ENCODE assay signal across 9 cellular contexts in the genomic region with DNA sequence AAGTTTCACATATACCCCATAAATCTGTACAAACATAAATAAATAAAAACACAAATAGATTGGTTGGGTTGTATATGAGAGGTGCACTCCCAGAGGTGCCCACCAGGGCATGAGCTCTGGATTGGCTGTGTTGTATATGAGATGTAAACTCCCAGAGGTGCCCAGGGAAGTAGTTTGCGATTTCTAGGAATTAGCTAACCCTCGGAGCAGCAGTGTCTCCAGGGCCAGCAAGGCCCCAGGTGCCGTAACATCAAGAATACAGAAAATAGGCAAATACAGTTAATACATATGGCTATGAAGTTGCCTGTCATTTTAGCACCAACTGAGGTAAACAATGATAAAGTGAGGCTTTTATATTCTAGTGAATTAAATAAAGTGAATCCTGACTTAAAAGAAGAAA. TPM values are rescaled to one million over a fixed set of nuclear protein-coding genes. Genes with fewer than 3 reads are reported as not detected.
DNase-seq lines count a peak whose midpoint lies in the region; ATAC-seq, FAIRE-seq and TF ChIP-seq lines count a peak whose summit lies in the region.
"Had no signal": no experiment of that assay in that cellular context is flagged by ENCODE, and none has a peak within 500 bp of the region (broad histone marks: within the 10 kb centered on the region; RNA-seq: fewer than 3 reads in every experiment).

No MANE protein-coding gene starts in this region.

- H3K27me3 ChIP-seq in GM06990 (replicated peaks; ENCODE audit: control insufficient read depth, insufficient read depth, low read length) (no peaks in the 10 kb centered on the region), Panc1 (ENCODE audit: control insufficient read depth, insufficient read depth, low read length) (peaks cover 5% of the 10 kb centered on the region; the same call in 1 of the 2 replicates)

- H3K4me2 ChIP-seq in A549, result no peak overlapping the region

- no peaks in the 10 kb centered on the region for H3K36me3 ChIP-seq in GM06990 (ENCODE audit: control insufficient read depth, insufficient read depth, low read length)
- H3K36me3 ChIP-seq in Panc1 (ENCODE audit: control insufficient read depth, insufficient read depth, low read length), result no peaks in the 10 kb centered on the region
- H3K36me3 ChIP-seq: HAP-1 had no signal

- peaks cover 27% of the 10 kb centered on the region for H3K4me1 ChIP-seq in A549
- no peaks in the 10 kb centered on the region for H3K4me1 ChIP-seq in Panc1 (ENCODE audit: control insufficient read depth, insufficient read depth, low read length)
- H3K4me1 ChIP-seq: HAP-1 had no signal

- H3K27ac ChIP-seq in A549 (no peak overlapping the region), Panc1 (ENCODE audit: low read length) (no peak overlapping the region)

- 30% methylated on average over 3 of the region's 3 CpGs for WGBS in A549 (ENCODE audit: missing lambda C conversion rate)

- CTCF ChIA-PET in A549 (lab: Yijun Ruan, JAX), result interaction anchor here (0.6 to 1.9 kb wide), 6 partner anchors 9 to 931 kb away, joined by 3 to 7 read pairs (median 4); a partner anchor contains a TSS
- CTCF ChIA-PET in Panc1 (lab: Charles Lee), result interaction anchor here (1.6 kb wide), 1 partner anchor 8 kb away, joined by 5 read pairs; no protein-coding TSS in a partner anchor

- H3K9me3 ChIP-seq in A549 (no peaks in the 10 kb centered on the region), Panc1 (ENCODE audit: control insufficient read depth, insufficient read depth, low read depth, low read length) (no peaks in the 10 kb centered on the region)
- H3K9me3 ChIP-seq: HAP-1 had no signal

- TF ChIP-seq RAD21 in A549 (conservative IDR thresholded peaks at IDR 0.05 in 1 of 2, IDR thresholded peaks at IDR 0.05 in 1 of 2), result no peak

- TF ChIP-seq CTCF in A549 (IDR thresholded peaks at IDR 0.05) (no peak), GM06990 (IDR thresholded peaks at IDR 0.05; ENCODE audit: insufficient read depth, low read length, poor library complexity, severe bottlenecking) (peak; percentile 61), Panc1 (IDR thresholded peaks at IDR 0.05) (peak; percentile 69), foreskin fibroblast (IDR thresholded peaks at IDR 0.05; ENCODE audit: low read depth, low read length) (peak; percentile 39)

- DNase-seq in A549 (ENCODE audit: low read depth in 1 of 2, low spot score in 1 of 2) (peak; percentile 36 to 49), GM06990 (ENCODE audit: extremely low read depth, insufficient read length) (no peak), Panc1 (ENCODE audit: low read depth, low spot score) (no peak), foreskin fibroblast (peak in 1 of 2 donors; percentile 44), GM19239 (ENCODE audit: insufficient read length, low spot score) (no peak), frontal cortex (ENCODE audit: low spot score in 2 of 2) (no peak), Ammon's horn (ENCODE audit: low spot score) (no peak)

- in situ Hi-C loops in Panc1 (cut with HindIII; ENCODE audit: low pct_unique_long_range_greater_than_20kb, low sequenced_read_pairs), result no loop called here

- TF ChIP-seq POLR2A in A549 (IDR thresholded peaks at IDR 0.05; ENCODE audit: low read length), result no peak

- no TSS peak for BruUV-seq in Panc1 (replicated peaks; lab: Mats Ljungman, UMichigan)

- H3K4me3 ChIP-seq in A549 (no peak overlapping the region), GM06990 (replicated peaks; ENCODE audit: low read depth, low read length) (no peak overlapping the region), Panc1 (ENCODE audit: low read depth in 2 of 2, low read length in 2 of 2) (no peak overlapping the region), foreskin fibroblast (ENCODE audit: low read depth in 1 of 2, low read length in 2 of 2) (no peak overlapping the region)
- H3K4me3 ChIP-seq: HAP-1 had no signal

- intact Hi-C loops in Panc1 (cut with micrococcal nuclease; ENCODE audit: unreplicated experiment), result loop anchor here (10.0 kb wide), 1 partner anchor 84 kb away; a partner anchor contains a TSS

- POLR2A ChIA-PET in A549 (lab: Yijun Ruan, JAX) (interaction anchor here (1.0 kb wide), 1 partner anchor 14 kb away, joined by 4 read pairs; a partner anchor contains a TSS), Panc1 (lab: Charles Lee) (interaction anchor here (0.6 kb wide), 2 partner anchors 93 to 163 kb away, joined by 3 read pairs; no protein-coding TSS in a partner anchor)

- FAIRE-seq in A549 (lab: Jason Lieb, UNC), result no peak
- no peak for FAIRE-seq in GM19239 (lab: Jason Lieb, UNC)
- no peak for FAIRE-seq in frontal cortex (lab: Jason Lieb, UNC)

- ATAC-seq in A549 (peak; percentile 89 to 92), Panc1 (peak; percentile 89), GM19395 (IDR thresholded peaks at IDR 0.05; ENCODE audit: unreplicated experiment) (no peak)

- TF ChIP-seq EP300 in A549 (IDR thresholded peaks at IDR 0.05), result no peak

TF ChIP-seq in A549, 52 proteins besides CTCF, POLR2A, EP300 and RAD21:
- TF ChIP-seq RARB (CRISPR knock-in tag; IDR thresholded peaks at IDR 0.05), result no peak
- no peak for TF ChIP-seq GATA3 (IDR thresholded peaks at IDR 0.05; ENCODE audit: borderline replicate concordance)
- no peak for TF ChIP-seq MYC (IDR thresholded peaks at IDR 0.05; ENCODE audit: borderline replicate concordance, low read length)
- TF ChIP-seq, protein P1, sequence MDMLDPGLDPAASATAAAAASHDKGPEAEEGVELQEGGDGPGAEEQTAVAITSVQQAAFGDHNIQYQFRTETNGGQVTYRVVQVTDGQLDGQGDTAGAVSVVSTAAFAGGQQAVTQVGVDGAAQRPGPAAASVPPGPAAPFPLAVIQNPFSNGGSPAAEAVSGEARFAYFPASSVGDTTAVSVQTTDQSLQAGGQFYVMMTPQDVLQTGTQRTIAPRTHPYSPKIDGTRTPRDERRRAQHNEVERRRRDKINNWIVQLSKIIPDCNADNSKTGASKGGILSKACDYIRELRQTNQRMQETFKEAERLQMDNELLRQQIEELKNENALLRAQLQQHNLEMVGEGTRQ (IDR thresholded peaks at IDR 0.05), result no peak
- no peak for TF ChIP-seq HOXA7 (CRISPR knock-in tag; IDR thresholded peaks at IDR 0.05)
- no peak for TF ChIP-seq RFX5 (IDR thresholded peaks at IDR 0.05)
- TF ChIP-seq ZFP36 (IDR thresholded peaks at IDR 0.05; ENCODE audit: borderline replicate concordance, partially characterized antibody), result no peak
- no peak for TF ChIP-seq FOSB (CRISPR knock-in tag; IDR thresholded peaks at IDR 0.05)
- TF ChIP-seq NPAS2 (CRISPR knock-in tag; IDR thresholded peaks at IDR 0.05; ENCODE audit: borderline replicate concordance), result no peak
- TF ChIP-seq, protein P2, sequence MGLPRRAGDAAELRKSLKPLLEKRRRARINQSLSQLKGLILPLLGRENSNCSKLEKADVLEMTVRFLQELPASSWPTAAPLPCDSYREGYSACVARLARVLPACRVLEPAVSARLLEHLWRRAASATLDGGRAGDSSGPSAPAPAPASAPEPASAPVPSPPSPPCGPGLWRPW (IDR thresholded peaks at IDR 0.05), result no peak
- no peak for TF ChIP-seq KDM1A (IDR thresholded peaks at IDR 0.05; ENCODE audit: low read depth)

RNA-seq across cellular contexts. Expression of a gene that starts 5.4 kb away (rescaled TPM):
- 25.9 and 34.9 TPM in 2 replicates for polyA plus RNA-seq in A549 (2011; rRNA removed)
- polyA plus RNA-seq in A549 (2012; cell fraction: cytosol; rRNA removed), result 8.2 and 8.6 TPM in 2 replicates
- polyA plus RNA-seq in A549 (2012; cell fraction: nucleus; rRNA removed), result 3.0 and 4.5 TPM in 2 replicates
- polyA plus RNA-seq in A549 (2017; fragmentation: RNase III; extraction: RNeasy Plus Mini Kit Qiagen cat#74134 plus additional on column Dnase treatment), result 23.1 to 24.2 TPM (median 24.0 TPM) in 3 replicates
- 3.2 and 3.8 TPM in 2 replicates for polyA minus RNA-seq in A549 (2011; rRNA and poly(A)+ RNA removed)
- 31.7 TPM for total RNA-seq in Panc1 (2021; ENCODE audit: unreplicated experiment)
- polyA plus RNA-seq in Panc1 (2012; ENCODE audit: insufficient read length), result 14.2 TPM
- 31.0 TPM for total RNA-seq in frontal cortex

RNA-seq across cellular contexts. Expression of a gene that starts 14.9 kb away (rescaled TPM):
- 8.9 and 12.1 TPM in 2 replicates for polyA plus RNA-seq in A549 (2011; rRNA removed)
- 1.6 and 2.0 TPM in 2 replicates for polyA plus RNA-seq in A549 (2012; cell fraction: cytosol; rRNA removed)
- 0.92 and 1.7 TPM in 2 replicates for polyA plus RNA-seq in A549 (2012; cell fraction: nucleus; rRNA removed)
- polyA plus RNA-seq in A549 (2017; fragmentation: RNase III; extraction: RNeasy Plus Mini Kit Qiagen cat#74134 plus additional on column Dnase treatment), result 16.5 to 18.2 TPM (median 17.2 TPM) in 3 replicates
- polyA minus RNA-seq in A549 (2011; rRNA and poly(A)+ RNA removed), result 2.5 and 2.7 TPM in 2 replicates
- total RNA-seq in Panc1 (2021; ENCODE audit: unreplicated experiment), result 19.9 TPM
- polyA plus RNA-seq in Panc1 (2012; ENCODE audit: insufficient read length), result 8.6 TPM
- total RNA-seq in frontal cortex, result 35.1 TPM

Comparison
In these comparisons a context has a peak if more than half of its experiments do, and no peak if none do; other contexts are left out.
1. DNase-seq: peak in A549 (2 of 2); none in GM06990 (single experiment), Panc1 (single experiment), GM19239 (single experiment), frontal cortex (0 of 2) and Ammon's horn (single experiment).